8 cellular contexts compared by ENCODE assay signal in genomic region chr20:49280463-49281058, GRCh38. TPM values are rescaled to one million over a fixed set of nuclear protein-coding genes. Genes with fewer than 3 reads are reported as not detected.
DNase-seq lines count a peak whose midpoint lies in the region; ATAC-seq and TF ChIP-seq lines count a peak whose summit lies in the region.

No MANE protein-coding gene starts in this region.

- no peak overlapping the region for H2AFZ ChIP-seq in PC-3 (ENCODE audit: low read length)

- peaks cover 70% of the 10 kb centered on the region for H3K36me3 ChIP-seq in PC-3 (ENCODE audit: low read depth, low read length)

- peaks cover 46% of the 10 kb centered on the region for H3F3A ChIP-seq in PC-3 (ENCODE audit: low read length, unreplicated experiment)

- H3K79me2 ChIP-seq in PC-3 (ENCODE audit: low read length): peaks cover 94% of the 10 kb centered on the region

- no TSS peak for BruUV-seq in PC-3 (replicated peaks; lab: Mats Ljungman, UMichigan)

- ATAC-seq in PC-3 (no peak), HG03095 (IDR thresholded peaks at IDR 0.05; ENCODE audit: unreplicated experiment) (no peak)

- no peaks in the 10 kb centered on the region for H3K27me3 ChIP-seq in PC-3 (ENCODE audit: low read length)

- TF ChIP-seq CTCF in GM12865 (IDR thresholded peaks at IDR 0.05; ENCODE audit: insufficient read depth, low read depth, low read length, missing control alignments) (no peak), PC-3 (conservative IDR thresholded peaks at IDR 0.05; ENCODE audit: low read depth, low read length) (no peak), epithelial cell of esophagus (IDR thresholded peaks at IDR 0.05; ENCODE audit: insufficient read depth, low read depth, low read length, missing control alignments) (no peak), progenitor cell of endocrine pancreas (IDR thresholded peaks at IDR 0.05; ENCODE audit: unreplicated experiment) (no peak)

- CTCF ChIA-PET in PC-3 (lab: Charles Lee): no interaction called here

- peaks cover 69% of the 10 kb centered on the region for H4K20me1 ChIP-seq in PC-3 (ENCODE audit: low read length)

- POLR2A ChIA-PET in PC-3 (lab: Charles Lee; ENCODE audit: unreplicated experiment): no interaction called here

- no peaks in the 10 kb centered on the region for H3K9me2 ChIP-seq in PC-3 (replicated peaks; ENCODE audit: low read length)

- H3K9me3 Mint-ChIP-seq in progenitor cell of endocrine pancreas (ENCODE audit: low read depth): peaks cover 50% of the 10 kb centered on the region

- H3K4me2 ChIP-seq in PC-3 (ENCODE audit: low read length): peak overlapping the region; percentile 89

- intact Hi-C loops in PC-3 (cut with micrococcal nuclease): no loop called here

- peak overlapping the region; percentile 90 for H3K4me3 ChIP-seq in GM12865 (ENCODE audit: low read depth, low read length)
- H3K4me3 ChIP-seq in PC-3 (ENCODE audit: low read length): peak overlapping the region; percentile 89
- H3K4me3 ChIP-seq in epithelial cell of esophagus (ENCODE audit: low read length): peak overlapping the region; percentile 100

- H3K4me1 ChIP-seq in PC-3 (ENCODE audit: insufficient read depth, low read length): peaks cover 54% of the 10 kb centered on the region

- H3K27me3 Mint-ChIP-seq in progenitor cell of endocrine pancreas: no peaks in the 10 kb centered on the region

- DNase-seq in GM12865 (ENCODE audit: low read depth) (no peak), PC-3 (no peak), epithelial cell of esophagus (ENCODE audit: low read depth) (no peak), progenitor cell of endocrine pancreas (ENCODE audit: low spot score, unreplicated experiment) (no peak), DMS153 (lab: John Stamatoyannopoulos, UW) (no peak), NCI-H1417 treated with DMSO at 0.1 percent for 48 hours (lab: John Stamatoyannopoulos, UW) (no peak), substantia nigra (lab: John Stamatoyannopoulos, UW) (no peak)

- peaks cover 41% of the 10 kb centered on the region for H3K4me1 Mint-ChIP-seq in progenitor cell of endocrine pancreas (ENCODE audit: low read depth)

- H3K36me3 Mint-ChIP-seq in progenitor cell of endocrine pancreas (ENCODE audit: insufficient read depth): peaks cover 77% of the 10 kb centered on the region

- H3K27ac Mint-ChIP-seq in progenitor cell of endocrine pancreas: peak overlapping the region; percentile 96

- H3K4me3 Mint-ChIP-seq in progenitor cell of endocrine pancreas (ENCODE audit: low read depth): peak overlapping the region; percentile 86

- no peak overlapping the region; the same call in 1 of the 2 replicates for H3K27ac ChIP-seq in PC-3 (ENCODE audit: low read length)
- H3K27ac ChIP-seq in substantia nigra (ENCODE audit: low read depth, low read length, poor library complexity, severe bottlenecking): no peak overlapping the region

- H3K9ac ChIP-seq in PC-3 (ENCODE audit: low read length): peak overlapping the region; percentile 96

- H3K9me3 ChIP-seq in PC-3 (ENCODE audit: low read length): peaks cover 21% of the 10 kb centered on the region

RNA-seq across cellular contexts. Expression of gene ZNFX1, which starts 2.7 kb away (rescaled TPM):
- total RNA-seq in PC-3 (2014; rRNA removed) (18.8 and 18.9 TPM in 2 replicates), progenitor cell of endocrine pancreas (10.0 and 10.7 TPM in 2 replicates)
